In genomic region chr2:199955339-199956061, GRCh38 we compare ENCODE assay signal across 1 cellular context.
TF ChIP-seq lines count a peak whose summit lies in the region.

TSS of gene MAIP1 (plus strand) at chr2:199955582. CDS start at chr2:199955799, 217 bp downstream.
TSS of gene TYW5 (minus strand) at chr2:199955491. CDS start at chr2:199955470, 21 bp downstream.

TF ChIP-seq in HCT116, 20 proteins besides CTCF, POLR2A, EP300 and RAD21 (continued from another document):
- TF ChIP-seq CBX3 (IDR thresholded peaks at IDR 0.05; ENCODE audit: low read depth): peak; percentile 76; the same call in 1 of the 2 replicates
- TF ChIP-seq SIN3A (IDR thresholded peaks at IDR 0.05; ENCODE audit: low read depth): peak; percentile 72; the same call in 1 of the 2 replicates
- peak; percentile 19 for TF ChIP-seq TCF7L2 (IDR thresholded peaks at IDR 0.05; ENCODE audit: borderline replicate concordance, extremely low read depth, insufficient read depth, insufficient read length)
- peak; percentile 51; the same call in 1 of the 2 replicates for TF ChIP-seq ELF1 (IDR thresholded peaks at IDR 0.05; ENCODE audit: borderline replicate concordance, low read depth)
- no peak for TF ChIP-seq EZH2 (IDR thresholded peaks at IDR 0.05)
- no peak for TF ChIP-seq FOSL1 (IDR thresholded peaks at IDR 0.05; ENCODE audit: low read depth)
